1 cellular context compared by ENCODE assay signal in genomic region chr10:1292611-1293021, GRCh38.
TF ChIP-seq lines count a peak whose summit lies in the region.

No MANE protein-coding gene starts in this region.

TF ChIP-seq in SK-N-SH, 30 proteins besides CTCF, POLR2A, EP300 and RAD21 (continued from another document):
- TF ChIP-seq MAX (IDR thresholded peaks at IDR 0.05; ENCODE audit: low read depth), result no peak
- no peak for TF ChIP-seq IRF3 (IDR thresholded peaks at IDR 0.05; ENCODE audit: low read depth, low read length)
- TF ChIP-seq USF2 (IDR thresholded peaks at IDR 0.05; ENCODE audit: borderline replicate concordance, low read depth, low read length), result no peak
- TF ChIP-seq JUND (IDR thresholded peaks at IDR 0.05), result no peak
- TF ChIP-seq ZBTB33 (IDR thresholded peaks at IDR 0.05; ENCODE audit: borderline replicate concordance, low read depth), result no peak
- no peak for TF ChIP-seq PBX3 (IDR thresholded peaks at IDR 0.05)
- TF ChIP-seq NFIC (IDR thresholded peaks at IDR 0.05; ENCODE audit: borderline replicate concordance), result no peak
- TF ChIP-seq RCOR1 (IDR thresholded peaks at IDR 0.05; ENCODE audit: low read length), result no peak
